1 cellular context compared by ENCODE assay signal in genomic region chr3:172751188-172751571, GRCh38.
TF ChIP-seq lines count a peak whose summit lies in the region.

No MANE protein-coding gene starts in this region.

TF ChIP-seq in GM12878, 131 proteins besides CTCF, POLR2A, EP300 and RAD21 (continued from another document):
- TF ChIP-seq YBX1 (IDR thresholded peaks at IDR 0.05) (no peak), ZNF207 (IDR thresholded peaks at IDR 0.05; ENCODE audit: borderline replicate concordance) (no peak)
TF ChIP-seq in GM12878: peak in this region for 0.
